1 cellular context compared by ENCODE assay signal in the genomic region with DNA sequence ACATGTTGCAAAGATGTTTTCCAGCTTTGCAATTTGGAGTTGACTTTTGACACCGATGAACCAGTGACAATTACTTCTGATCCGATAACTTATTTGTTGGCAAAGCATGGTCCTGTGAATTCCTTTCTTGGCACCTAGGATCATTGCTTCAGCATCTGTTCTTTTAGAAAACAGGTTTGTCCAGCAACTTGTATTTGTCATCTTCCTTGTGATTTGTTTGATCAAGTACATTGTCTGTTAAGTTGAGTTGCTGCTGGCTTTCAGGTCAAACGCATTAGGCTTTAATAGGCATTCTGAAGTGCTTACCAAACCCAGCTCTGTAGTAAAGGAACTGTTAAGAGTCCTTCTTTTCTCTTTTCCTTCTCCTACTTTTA.
TF ChIP-seq lines count a peak whose summit lies in the region.

No MANE protein-coding gene starts in this region.

TF ChIP-seq in GM23338, 12 proteins besides CTCF, POLR2A, EP300 and RAD21 (continued from another document):
- TF ChIP-seq, protein P1, sequence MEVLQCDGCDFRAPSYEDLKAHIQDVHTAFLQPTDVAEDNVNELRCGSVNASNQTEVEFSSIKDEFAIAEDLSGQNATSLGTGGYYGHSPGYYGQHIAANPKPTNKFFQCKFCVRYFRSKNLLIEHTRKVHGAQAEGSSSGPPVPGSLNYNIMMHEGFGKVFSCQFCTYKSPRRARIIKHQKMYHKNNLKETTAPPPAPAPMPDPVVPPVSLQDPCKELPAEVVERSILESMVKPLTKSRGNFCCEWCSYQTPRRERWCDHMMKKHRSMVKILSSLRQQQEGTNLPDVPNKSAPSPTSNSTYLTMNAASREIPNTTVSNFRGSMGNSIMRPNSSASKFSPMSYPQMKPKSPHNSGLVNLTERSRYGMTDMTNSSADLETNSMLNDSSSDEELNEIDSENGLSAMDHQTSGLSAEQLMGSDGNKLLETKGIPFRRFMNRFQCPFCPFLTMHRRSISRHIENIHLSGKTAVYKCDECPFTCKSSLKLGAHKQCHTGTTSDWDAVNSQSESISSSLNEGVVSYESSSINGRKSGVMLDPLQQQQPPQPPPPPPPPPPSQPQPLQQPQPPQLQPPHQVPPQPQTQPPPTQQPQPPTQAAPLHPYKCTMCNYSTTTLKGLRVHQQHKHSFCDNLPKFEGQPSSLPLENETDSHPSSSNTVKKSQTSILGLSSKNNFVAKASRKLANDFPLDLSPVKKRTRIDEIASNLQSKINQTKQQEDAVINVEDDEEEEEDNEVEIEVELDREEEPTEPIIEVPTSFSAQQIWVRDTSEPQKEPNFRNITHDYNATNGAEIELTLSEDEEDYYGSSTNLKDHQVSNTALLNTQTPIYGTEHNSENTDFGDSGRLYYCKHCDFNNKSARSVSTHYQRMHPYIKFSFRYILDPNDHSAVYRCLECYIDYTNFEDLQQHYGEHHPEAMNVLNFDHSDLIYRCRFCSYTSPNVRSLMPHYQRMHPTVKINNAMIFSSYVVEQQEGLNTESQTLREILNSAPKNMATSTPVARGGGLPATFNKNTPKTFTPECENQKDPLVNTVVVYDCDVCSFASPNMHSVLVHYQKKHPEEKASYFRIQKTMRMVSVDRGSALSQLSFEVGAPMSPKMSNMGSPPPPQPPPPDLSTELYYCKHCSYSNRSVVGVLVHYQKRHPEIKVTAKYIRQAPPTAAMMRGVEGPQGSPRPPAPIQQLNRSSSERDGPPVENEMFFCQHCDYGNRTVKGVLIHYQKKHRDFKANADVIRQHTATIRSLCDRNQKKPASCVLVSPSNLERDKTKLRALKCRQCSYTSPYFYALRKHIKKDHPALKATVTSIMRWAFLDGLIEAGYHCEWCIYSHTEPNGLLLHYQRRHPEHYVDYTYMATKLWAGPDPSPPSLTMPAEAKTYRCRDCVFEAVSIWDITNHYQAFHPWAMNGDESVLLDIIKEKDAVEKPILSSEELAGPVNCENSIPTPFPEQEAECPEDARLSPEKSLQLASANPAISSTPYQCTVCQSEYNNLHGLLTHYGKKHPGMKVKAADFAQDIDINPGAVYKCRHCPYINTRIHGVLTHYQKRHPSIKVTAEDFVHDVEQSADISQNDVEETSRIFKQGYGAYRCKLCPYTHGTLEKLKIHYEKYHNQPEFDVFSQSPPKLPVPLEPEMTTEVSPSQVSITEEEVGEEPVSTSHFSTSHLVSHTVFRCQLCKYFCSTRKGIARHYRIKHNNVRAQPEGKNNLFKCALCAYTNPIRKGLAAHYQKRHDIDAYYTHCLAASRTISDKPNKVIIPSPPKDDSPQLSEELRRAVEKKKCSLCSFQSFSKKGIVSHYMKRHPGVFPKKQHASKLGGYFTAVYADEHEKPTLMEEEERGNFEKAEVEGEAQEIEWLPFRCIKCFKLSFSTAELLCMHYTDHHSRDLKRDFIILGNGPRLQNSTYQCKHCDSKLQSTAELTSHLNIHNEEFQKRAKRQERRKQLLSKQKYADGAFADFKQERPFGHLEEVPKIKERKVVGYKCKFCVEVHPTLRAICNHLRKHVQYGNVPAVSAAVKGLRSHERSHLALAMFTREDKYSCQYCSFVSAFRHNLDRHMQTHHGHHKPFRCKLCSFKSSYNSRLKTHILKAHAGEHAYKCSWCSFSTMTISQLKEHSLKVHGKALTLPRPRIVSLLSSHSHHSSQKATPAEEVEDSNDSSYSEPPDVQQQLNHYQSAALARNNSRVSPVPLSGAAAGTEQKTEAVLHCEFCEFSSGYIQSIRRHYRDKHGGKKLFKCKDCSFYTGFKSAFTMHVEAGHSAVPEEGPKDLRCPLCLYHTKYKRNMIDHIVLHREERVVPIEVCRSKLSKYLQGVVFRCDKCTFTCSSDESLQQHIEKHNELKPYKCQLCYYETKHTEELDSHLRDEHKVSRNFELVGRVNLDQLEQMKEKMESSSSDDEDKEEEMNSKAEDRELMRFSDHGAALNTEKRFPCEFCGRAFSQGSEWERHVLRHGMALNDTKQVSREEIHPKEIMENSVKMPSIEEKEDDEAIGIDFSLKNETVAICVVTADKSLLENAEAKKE (CRISPR knock-in tag; IDR thresholded peaks at IDR 0.05), result no peak
- no peak for TF ChIP-seq EZH2phosphoT487 (IDR thresholded peaks at IDR 0.05; ENCODE audit: unreplicated experiment)
- TF ChIP-seq CREB1 (CRISPR knock-in tag; IDR thresholded peaks at IDR 0.05; ENCODE audit: low read depth), result no peak
- no peak for TF ChIP-seq ETS1 (IDR thresholded peaks at IDR 0.05)
- no peak for TF ChIP-seq POLR2AphosphoS5 (IDR thresholded peaks at IDR 0.05; ENCODE audit: low read depth)
- no peak for TF ChIP-seq EZH2 (IDR thresholded peaks at IDR 0.05; ENCODE audit: low read depth, unreplicated experiment)
- TF ChIP-seq JUNB (IDR thresholded peaks at IDR 0.05; ENCODE audit: unreplicated experiment), result no peak
- TF ChIP-seq ZNF331 (CRISPR knock-in tag; IDR thresholded peaks at IDR 0.05; ENCODE audit: low read depth), result no peak
- no peak for TF ChIP-seq ZNF114 (CRISPR knock-in tag; IDR thresholded peaks at IDR 0.05)
- no peak for TF ChIP-seq NANOG (IDR thresholded peaks at IDR 0.05; ENCODE audit: borderline replicate concordance)
